2 cellular contexts compared by ENCODE assay signal in the genomic region with DNA sequence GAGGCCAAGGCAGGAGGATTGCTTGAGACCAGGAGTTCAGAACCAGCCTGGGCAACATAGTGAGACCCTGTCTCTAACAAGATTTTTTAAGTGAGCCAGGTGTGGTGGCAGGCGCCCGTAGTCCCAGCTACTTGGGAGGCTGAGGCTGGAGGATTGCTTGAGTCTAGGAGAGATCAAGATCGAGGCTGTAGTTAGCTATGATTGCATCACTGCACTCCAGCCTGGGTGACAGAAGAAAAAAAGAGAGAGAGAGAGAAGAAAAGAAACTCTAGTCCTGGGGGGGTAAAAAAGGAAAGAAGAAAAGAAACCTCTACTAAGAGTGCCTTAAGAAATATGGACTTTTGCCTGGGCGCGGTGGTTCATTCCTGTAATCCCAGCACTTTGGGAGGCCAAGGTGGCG.
A peak's percentile ranks its signal among the peaks of the same experiment; 100 is the strongest.
TF ChIP-seq lines count a peak whose summit lies in the region.

No MANE protein-coding gene starts in this region.

TF ChIP-seq in A549, 52 proteins besides CTCF, POLR2A, EP300 and RAD21:
- TF ChIP-seq ZSCAN20 (CRISPR knock-in tag; IDR thresholded peaks at IDR 0.05) (no peak), CEBPB (IDR thresholded peaks at IDR 0.05) (0 out of 4 replicates have a peak, but pooled peaks of 1 of the 2 experiments have one; percentile 12)
TF ChIP-seq in A549: peak in this region for 1.

TF ChIP-seq in endothelial cell of umbilical vein, 7 proteins besides CTCF, POLR2A, EP300 and RAD21:
- no peak for TF ChIP-seq GATA2 (IDR thresholded peaks at IDR 0.05; ENCODE audit: insufficient read depth, insufficient read length, low read depth, low read length)
- TF ChIP-seq FOS (IDR thresholded peaks at IDR 0.05; ENCODE audit: borderline replicate concordance, insufficient read depth, low read length) = no peak
- no peak for TF ChIP-seq JUN (IDR thresholded peaks at IDR 0.05; ENCODE audit: borderline replicate concordance, insufficient read depth, insufficient read length, low read depth)
- TF ChIP-seq MYC (IDR thresholded peaks at IDR 0.05; ENCODE audit: low read depth, low read length) = no peak
- TF ChIP-seq, protein P1, sequence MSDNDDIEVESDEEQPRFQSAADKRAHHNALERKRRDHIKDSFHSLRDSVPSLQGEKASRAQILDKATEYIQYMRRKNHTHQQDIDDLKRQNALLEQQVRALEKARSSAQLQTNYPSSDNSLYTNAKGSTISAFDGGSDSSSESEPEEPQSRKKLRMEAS (IDR thresholded peaks at IDR 0.05; ENCODE audit: insufficient read depth, insufficient read length) = no peak
- TF ChIP-seq POLR2AphosphoS5 (IDR thresholded peaks at IDR 0.05; ENCODE audit: insufficient read depth, low read depth, low read length) = no peak
- no peak for TF ChIP-seq EZH2 (IDR thresholded peaks at IDR 0.05; ENCODE audit: borderline replicate concordance, low read depth, low read length, severe bottlenecking)
TF ChIP-seq in endothelial cell of umbilical vein: peak in this region for 0.
